ENCODE assay signal across 8 cellular contexts in the genomic region with DNA sequence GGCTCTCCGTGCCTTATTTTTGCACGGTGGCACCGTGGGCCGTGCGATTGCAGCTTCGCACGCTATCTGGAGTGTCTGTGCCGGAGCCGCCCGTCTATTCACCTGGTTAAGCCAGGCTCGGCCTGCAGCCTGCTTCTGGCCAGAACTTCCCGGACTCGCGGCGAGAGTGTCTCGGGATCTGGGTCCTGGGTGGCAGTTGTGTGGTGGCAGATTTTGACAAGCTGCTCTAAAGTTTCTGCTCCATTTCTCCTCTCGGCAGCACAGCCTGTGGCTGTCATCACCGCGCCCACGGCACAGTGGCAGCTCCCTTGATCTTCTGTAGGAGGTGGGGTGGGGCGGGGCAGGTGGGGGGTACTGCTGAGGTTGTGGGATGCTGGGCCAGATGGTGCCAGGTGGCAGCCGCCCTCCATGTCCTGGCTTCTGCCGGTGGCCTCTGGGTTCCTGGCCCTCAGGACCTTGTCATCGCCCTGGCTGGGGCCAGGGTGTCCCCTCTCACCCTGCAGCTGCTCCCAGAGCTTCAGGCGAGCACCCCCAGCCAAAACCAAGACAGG. TPM values are rescaled to one million over a fixed set of nuclear protein-coding genes. Genes with fewer than 3 reads are reported as not detected.
DNase-seq lines count a peak whose midpoint lies in the region; ATAC-seq and TF ChIP-seq lines count a peak whose summit lies in the region.

No MANE protein-coding gene starts in this region.

- CTCF ChIA-PET in CD4-positive, alpha-beta memory T cell (lab: Charles Lee; ENCODE audit: partially characterized antibody) = interaction anchor here (1.0 to 1.5 kb wide), 3 partner anchors 70 to 728 kb away, joined by 3 to 6 read pairs (median 5); no protein-coding TSS in a partner anchor

- peak in 1 of 5 donors; percentile 20 for DNase-seq in CD4-positive, alpha-beta memory T cell
- DNase-seq in NCI-H1105 (lab: John Stamatoyannopoulos, UW) = peak; percentile 32
- no peak for DNase-seq in spleen

- H3K4me1 Mint-ChIP-seq in CD4-positive, alpha-beta memory T cell = peaks cover 2 to 13% (median 12%) of the 10 kb centered on the region in 4 donors
- peaks cover 10% of the 10 kb centered on the region for H3K4me1 Mint-ChIP-seq in activated naive CD8-positive, alpha-beta T cell (ENCODE audit: low read depth)

- no peaks in the 10 kb centered on the region for H3K36me3 ChIP-seq in CD4-positive, alpha-beta memory T cell (ENCODE audit: insufficient read depth, low read length)
- H3K36me3 ChIP-seq in iPS-18a (ENCODE audit: control insufficient read depth, low read depth, low read length) = no peaks in the 10 kb centered on the region
- H3K36me3 ChIP-seq in spleen = no peaks in the 10 kb centered on the region

- ATAC-seq in GM18520 (IDR thresholded peaks at IDR 0.05; ENCODE audit: unreplicated experiment) = no peak
- no peak for ATAC-seq in HG03139 (IDR thresholded peaks at IDR 0.05; ENCODE audit: unreplicated experiment)
- no peak for ATAC-seq in HG02852 (IDR thresholded peaks at IDR 0.05; ENCODE audit: unreplicated experiment)

- peaks cover 28 to 34% of the 10 kb centered on the region in 2 donors for H3K27me3 Mint-ChIP-seq in CD4-positive, alpha-beta memory T cell
- H3K27me3 Mint-ChIP-seq in activated naive CD8-positive, alpha-beta T cell = peaks cover 14% of the 10 kb centered on the region

- intact Hi-C loops in CD4-positive, alpha-beta memory T cell (cut with micrococcal nuclease) = no loop called here
- intact Hi-C loops in spleen (cut with DNase I; ENCODE audit: low total_unique reads) = no loop called here

- H3K9ac ChIP-seq in iPS-18a (ENCODE audit: low read length) = peak overlapping the region; percentile 58

- no peaks in the 10 kb centered on the region for H3K9me3 Mint-ChIP-seq in CD4-positive, alpha-beta memory T cell
- no peaks in the 10 kb centered on the region for H3K9me3 Mint-ChIP-seq in activated naive CD8-positive, alpha-beta T cell (ENCODE audit: low read depth)

- no peak overlapping the region for H3K4me3 ChIP-seq in CD4-positive, alpha-beta memory T cell (ENCODE audit: low read length in 2 of 2)
- H3K4me3 ChIP-seq in iPS-18a (ENCODE audit: low read length) (peak overlapping the region; percentile 73), spleen (peak overlapping the region; percentile 42 to 72 (median 50))

- TF ChIP-seq POLR2A in spleen (IDR thresholded peaks at IDR 0.05) = no peak

- POLR2A ChIA-PET in CD4-positive, alpha-beta memory T cell (lab: Charles Lee; ENCODE audit: partially characterized antibody) = no interaction called here

- H3K27ac Mint-ChIP-seq in CD4-positive, alpha-beta memory T cell = no peak overlapping the region
- no peak overlapping the region for H3K27ac Mint-ChIP-seq in activated naive CD8-positive, alpha-beta T cell

- H3K27ac ChIP-seq in CD4-positive, alpha-beta memory T cell (ENCODE audit: low read depth, low read length) = no peak overlapping the region
- no peak overlapping the region for H3K27ac ChIP-seq in iPS-18a (ENCODE audit: low read length)
- H3K27ac ChIP-seq in spleen = peak overlapping the region in 5 of 8 donors; percentile 30 to 63 (median 51)

- H3K9me3 ChIP-seq in CD4-positive, alpha-beta memory T cell (ENCODE audit: control insufficient read depth in 1 of 2, low read length in 2 of 2) = no peaks in the 10 kb centered on the region
- H3K9me3 ChIP-seq in iPS-18a (ENCODE audit: control insufficient read depth, low read depth, low read length) = no peaks in the 10 kb centered on the region
- H3K9me3 ChIP-seq in spleen = no peaks in the 10 kb centered on the region

- 4 to 9% (median 7%) methylated on average over 18 to 25 of the region's 25 CpGs for WGBS in spleen, 5 donors

- peaks cover 22% of the 10 kb centered on the region for H3K4me1 ChIP-seq in CD4-positive, alpha-beta memory T cell (ENCODE audit: insufficient read depth, low read length)
- H3K4me1 ChIP-seq in iPS-18a (ENCODE audit: control insufficient read depth, low read depth, low read length) (no peaks in the 10 kb centered on the region), spleen (peaks cover 23 to 55% (median 43%) of the 10 kb centered on the region in 6 donors)

- H3K4me3 Mint-ChIP-seq in CD4-positive, alpha-beta memory T cell = peak overlapping the region; percentile 47 to 84 (median 74)
- H3K4me3 Mint-ChIP-seq in activated naive CD8-positive, alpha-beta T cell = peak overlapping the region; percentile 72

- H3K36me3 Mint-ChIP-seq in CD4-positive, alpha-beta memory T cell = no peaks in the 10 kb centered on the region
- H3K36me3 Mint-ChIP-seq in activated naive CD8-positive, alpha-beta T cell = no peaks in the 10 kb centered on the region

- H3K27me3 ChIP-seq in CD4-positive, alpha-beta memory T cell (ENCODE audit: insufficient read depth, low read length) = peaks cover 27% of the 10 kb centered on the region
- peaks cover 13% of the 10 kb centered on the region for H3K27me3 ChIP-seq in iPS-18a (ENCODE audit: control insufficient read depth, insufficient read depth, low read length)
- H3K27me3 ChIP-seq in spleen (replicated peaks in 1 of 7) = peaks cover 0 to 88% (median 44%) of the 10 kb centered on the region in 7 donors

- no peak for TF ChIP-seq CTCF in spleen (IDR thresholded peaks at IDR 0.05 in 8 of 11, conservative IDR thresholded peaks at IDR 0.05 in 3 of 11)

RNA-seq across cellular contexts. Expression of a gene that starts 2.9 kb away (rescaled TPM):
- total RNA-seq in CD4-positive, alpha-beta memory T cell = under 1 TPM; 0.32 to 0.94 TPM
- polyA plus RNA-seq in CD4-positive, alpha-beta memory T cell = not detected
- 1 to 10 TPM; 1.4 to 4.7 (median 3.2) TPM for total RNA-seq in spleen
- polyA plus RNA-seq in spleen = 1 to 10 TPM; 2.7 to 8.4 (median 4.3) TPM

Comparison
In these comparisons a context has a peak if more than half of its experiments do, and no peak if none do; other contexts are left out.
1. H3K27ac ChIP-seq: peak in spleen (5 of 8); none in CD4-positive, alpha-beta memory T cell (single experiment) and iPS-18a (single experiment).
2. H3K4me3 ChIP-seq: peak in iPS-18a (single experiment) and spleen (8 of 8); none in CD4-positive, alpha-beta memory T cell (0 of 2).